ENCODE assay signal across 11 cellular contexts in the genomic region with DNA sequence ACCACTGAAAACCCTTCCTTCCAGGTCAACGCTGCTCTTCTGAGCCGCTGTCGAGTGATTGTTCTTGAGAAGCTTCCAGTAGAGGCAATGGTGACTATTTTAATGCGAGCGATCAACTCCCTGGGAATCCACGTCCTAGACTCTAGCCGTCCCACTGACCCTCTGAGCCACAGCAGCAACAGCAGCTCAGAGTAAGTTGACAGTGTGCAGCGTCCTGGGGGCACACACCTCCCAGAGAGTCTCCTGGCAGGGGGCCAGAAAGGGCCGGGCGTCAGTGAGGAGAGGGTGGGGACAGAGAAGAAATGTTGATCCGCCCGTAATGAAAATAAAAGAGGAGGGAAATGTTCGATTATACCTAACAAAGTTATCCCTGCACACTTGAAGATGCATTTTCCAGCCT. TPM values are rescaled to one million over a fixed set of nuclear protein-coding genes. Genes with fewer than 3 reads are reported as not detected.
A peak's percentile ranks its signal among the peaks of the same experiment; 100 is the strongest.
DNase-seq lines count a peak whose midpoint lies in the region; ATAC-seq and TF ChIP-seq lines count a peak whose summit lies in the region.
"Had no signal": no experiment of that assay in that cellular context is flagged by ENCODE, and none has a peak within 500 bp of the region (broad histone marks: within the 10 kb centered on the region; RNA-seq: fewer than 3 reads in every experiment).

No MANE protein-coding gene starts in this region.

- H2AK9ac ChIP-seq in IMR-90 (replicated peaks; ENCODE audit: low read depth, low read length, poor library complexity): no peak overlapping the region

- CTCF ChIA-PET in IMR-90 (lab: Yijun Ruan, JAX): interaction anchor here (0.6 kb wide), 1 partner anchor 202 kb away, joined by 3 read pairs; no protein-coding TSS in a partner anchor

- TF ChIP-seq RAD21 in IMR-90 (IDR thresholded peaks at IDR 0.05; ENCODE audit: low read length): no peak

- no peak overlapping the region for H2BK120ac ChIP-seq in IMR-90 (ENCODE audit: low read depth, low read length)

- H3K9me1 ChIP-seq in IMR-90 (ENCODE audit: insufficient read depth, low read length): peaks cover 34% of the 10 kb centered on the region

- no peak overlapping the region for H3K27ac ChIP-seq in BLaER1 treated with 17β-estradiol and CSF1 and Interleukin-3, amounts not matched to agents 10 nM and 100 nM
- 0 out of 2 replicates have a peak overlapping the region, but pooled peaks have one; percentile 16 for H3K27ac ChIP-seq in IMR-90 (ENCODE audit: insufficient read depth, low read length)
- peak overlapping the region in 26 of 59 donors; percentile 1 to 66 (median 26) for H3K27ac ChIP-seq in dorsolateral prefrontal cortex
- no peak overlapping the region for H3K27ac ChIP-seq in foreskin keratinocyte
- H3K27ac ChIP-seq: skin epidermis, VCaP had no signal

- peaks cover 75 to 95% (median 89%) of the 10 kb centered on the region in 11 experiments for H4K20me1 ChIP-seq in BLaER1 treated with 17β-estradiol and CSF1 and Interleukin-3, amounts not matched to agents 10 nM and 100 nM
- peaks cover 72% of the 10 kb centered on the region for H4K20me1 ChIP-seq in IMR-90 (ENCODE audit: insufficient read depth, low read length)

- intact Hi-C loops in IMR-90 (cut with micrococcal nuclease): no loop called here
- intact Hi-C loops in dorsolateral prefrontal cortex (cut with DNase I): no loop called here

- H3K79me1 ChIP-seq in IMR-90 (ENCODE audit: low read depth in 1 of 2, low read length in 2 of 2): peaks cover 27 to 71% of the 10 kb centered on the region in 2 experiments

- H3K4ac ChIP-seq in IMR-90 (ENCODE audit: low read depth, low read length): no peak overlapping the region

- H3K36me3 ChIP-seq in BLaER1 treated with 17β-estradiol and CSF1 and Interleukin-3, amounts not matched to agents 10 nM and 100 nM: peaks cover 53 to 75% (median 58%) of the 10 kb centered on the region in 11 experiments
- peaks cover 21% of the 10 kb centered on the region for H3K36me3 ChIP-seq in IMR-90 (ENCODE audit: control insufficient read depth, insufficient read depth, low read length)

- H3K9me3 ChIP-seq in BLaER1 treated with 17β-estradiol and CSF1 and Interleukin-3, amounts not matched to agents 10 nM and 100 nM (replicated peaks in 1 of 11): no peaks in the 10 kb centered on the region
- H3K9me3 ChIP-seq in IMR-90 (ENCODE audit: control insufficient read depth, insufficient read depth, low read length): no peaks in the 10 kb centered on the region

- TF ChIP-seq CTCF in IMR-90 (conservative IDR thresholded peaks at IDR 0.05; ENCODE audit: low read depth, low read length) (no peak), dorsolateral prefrontal cortex (IDR thresholded peaks at IDR 0.05 in 54 of 56, conservative IDR thresholded peaks at IDR 0.05 in 2 of 56; ENCODE audit: low read depth in 1 of 56, partially characterized antibody in 56 of 56) (no peak), mesothelial cell of epicardium (IDR thresholded peaks at IDR 0.05; ENCODE audit: unreplicated experiment) (no peak), foreskin keratinocyte (conservative IDR thresholded peaks at IDR 0.05) (no peak)

- H4K8ac ChIP-seq in IMR-90 (ENCODE audit: low read depth in 2 of 2, low read length in 2 of 2): no peak overlapping the region

- dilution Hi-C loops in IMR-90 (cut with HindIII; ENCODE audit: low sequenced_read_pairs, unreplicated experiment): no loop called here

- peaks cover 24 to 40% (median 32%) of the 10 kb centered on the region in 10 experiments for H3K4me1 ChIP-seq in BLaER1 treated with 17β-estradiol and CSF1 and Interleukin-3, amounts not matched to agents 10 nM and 100 nM
- peaks cover 18% of the 10 kb centered on the region for H3K4me1 ChIP-seq in IMR-90 (ENCODE audit: control insufficient read depth, insufficient read depth, low read length)
- H3K4me1 ChIP-seq in foreskin keratinocyte: peaks cover 23% of the 10 kb centered on the region

- H3K27me3 ChIP-seq in BLaER1 treated with 17β-estradiol and CSF1 and Interleukin-3, amounts not matched to agents 10 nM and 100 nM: no peaks in the 10 kb centered on the region
- no peaks in the 10 kb centered on the region for H3K27me3 ChIP-seq in IMR-90 (ENCODE audit: control insufficient read depth, insufficient read depth, low read length)
- no peaks in the 10 kb centered on the region for H3K27me3 ChIP-seq in dorsolateral prefrontal cortex
- H3K27me3 ChIP-seq in foreskin keratinocyte: no peaks in the 10 kb centered on the region

- no peaks in the 10 kb centered on the region for H3K9me3 Mint-ChIP-seq in mesothelial cell of epicardium

- peaks cover 7% of the 10 kb centered on the region for H3K36me3 Mint-ChIP-seq in mesothelial cell of epicardium

- no peak overlapping the region for H2AK5ac ChIP-seq in IMR-90 (ENCODE audit: low read depth, low read length)

- H2BK5ac ChIP-seq in IMR-90 (ENCODE audit: low read depth, low read length, poor library complexity, severe bottlenecking): no peak overlapping the region

- no peaks in the 10 kb centered on the region for H3K27me3 Mint-ChIP-seq in mesothelial cell of epicardium (ENCODE audit: low read depth)

- in situ Hi-C loops in IMR-90 (cut with MboI; ENCODE audit: low sequenced_read_pairs): no loop called here

- H2AFZ ChIP-seq in IMR-90 (replicated peaks; ENCODE audit: low read length, poor library complexity): no peak overlapping the region

- peak overlapping the region; percentile 85 for H3K23ac ChIP-seq in IMR-90 (ENCODE audit: low read depth, low read length)

- 20% methylated on average over 1 of the region's 13 CpGs; no CpG with 5 or more reads in 1 of the 2 experiments for WGBS in IMR-90 (ENCODE audit: extremely low coverage in 2 of 2, insufficient read length in 1 of 2), 2 experiments

- ATAC-seq in IMR-90 (ENCODE audit: low read depth) (no peak), HG02884 (IDR thresholded peaks at IDR 0.05; ENCODE audit: unreplicated experiment) (no peak), foreskin keratinocyte (no peak), HG02885 (IDR thresholded peaks at IDR 0.05; ENCODE audit: poor library complexity, unreplicated experiment) (no peak)

- H3K18ac ChIP-seq in IMR-90 (ENCODE audit: low read depth, low read length): no peak overlapping the region

- H3K9ac ChIP-seq in BLaER1 treated with 17β-estradiol and CSF1 and Interleukin-3, amounts not matched to agents 10 nM and 100 nM: no peak overlapping the region
- no peak overlapping the region for H3K9ac ChIP-seq in IMR-90 (ENCODE audit: low read depth, low read length)

- H2BK20ac ChIP-seq in IMR-90 (ENCODE audit: low read depth, low read length): no peak overlapping the region

- H4K91ac ChIP-seq in IMR-90 (ENCODE audit: insufficient read depth, low read depth, low read length): no peak overlapping the region

- peak overlapping the region; percentile 18 for H4K5ac ChIP-seq in IMR-90 (ENCODE audit: low read depth, low read length)

- H3K14ac ChIP-seq in IMR-90 (replicated peaks; ENCODE audit: low read depth, low read length): no peak overlapping the region

- no TSS peak for BruUV-seq in IMR-90 (replicated peaks; lab: Mats Ljungman, UMichigan)

- POLR2A ChIA-PET in IMR-90 (lab: Charles Lee; ENCODE audit: unreplicated experiment): no interaction called here

- peaks cover 35% of the 10 kb centered on the region for H3K4me1 Mint-ChIP-seq in mesothelial cell of epicardium

- peak overlapping the region; percentile 27 for H3K27ac Mint-ChIP-seq in mesothelial cell of epicardium

- no peak for TF ChIP-seq POLR2A in IMR-90 (IDR thresholded peaks at IDR 0.05; ENCODE audit: low read depth, low read length)

- peak overlapping the region; percentile 7 to 97 (median 27); a peak in 16 of 22 replicates for H3K4me2 ChIP-seq in BLaER1 treated with 17β-estradiol and CSF1 and Interleukin-3, amounts not matched to agents 10 nM and 100 nM
- H3K4me2 ChIP-seq in IMR-90 (ENCODE audit: low read depth, low read length): peak overlapping the region; percentile 87

- H3K4me3 Mint-ChIP-seq in mesothelial cell of epicardium: no peak overlapping the region

- H3K4me3 ChIP-seq in BLaER1 treated with 17β-estradiol and CSF1 and Interleukin-3, amounts not matched to agents 10 nM and 100 nM: no peak overlapping the region
- no peak overlapping the region for H3K4me3 ChIP-seq in IMR-90 (ENCODE audit: insufficient read depth, low read depth, low read length)
- peak overlapping the region in 44 of 59 donors; percentile 3 to 97 (median 58) for H3K4me3 ChIP-seq in dorsolateral prefrontal cortex

- H3K56ac ChIP-seq in IMR-90 (ENCODE audit: extremely low read depth, insufficient read depth, low read length): no peak overlapping the region

- no peak overlapping the region for H2BK15ac ChIP-seq in IMR-90 (ENCODE audit: low read depth, low read length)

- DNase-seq in IMR-90 (no peak), dorsolateral prefrontal cortex (no peak), mesothelial cell of epicardium (ENCODE audit: low spot score in 2 of 2, unreplicated experiment in 2 of 2) (no peak), occipital lobe (lab: John Stamatoyannopoulos, UW) (no peak), foreskin keratinocyte (no peak)
- DNase-seq: NCI-H146 had no signal

TF ChIP-seq in IMR-90, 13 proteins besides CTCF, POLR2A, EP300 and RAD21 (continues in another document):
- TF ChIP-seq MXI1 (IDR thresholded peaks at IDR 0.05; ENCODE audit: borderline replicate concordance, low read depth, low read length) (no peak), SMC3 (IDR thresholded peaks at IDR 0.05; ENCODE audit: low read depth, low read length) (no peak), MAZ (IDR thresholded peaks at IDR 0.05; ENCODE audit: borderline replicate concordance, low read depth, low read length) (no peak)

RNA-seq across cellular contexts. Expression of gene WRNIP1, which starts 5.0 kb away (rescaled TPM):
- total RNA-seq in IMR-90 (2012; rRNA removed) (37.2 and 47.1 TPM in 2 replicates), dorsolateral prefrontal cortex (10 to 100 TPM; 32.1 to 60.1 (median 47.7) TPM), mesothelial cell of epicardium (36.4 to 41.3 TPM (median 40.8 TPM) in 3 replicates), occipital lobe (48.7 TPM), foreskin keratinocyte (56.7 and 63.0 TPM in 2 replicates)
- polyA plus RNA-seq in IMR-90 (2012; rRNA removed) (42.6 and 43.7 TPM in 2 replicates), foreskin keratinocyte (48.0 and 54.4 TPM in 2 replicates)
- 45.5 and 55.1 TPM in 2 replicates for polyA plus RNA-seq in IMR-90 (2012; cell fraction: cytosol; rRNA removed)
- polyA plus RNA-seq in IMR-90 (2012; cell fraction: nucleus; rRNA removed; ENCODE audit: low replicate concordance): 42.3 and 49.2 TPM in 2 replicates

RNA-seq across cellular contexts. Expression of gene MYLK4, which starts 19.4 kb away (rescaled TPM):
- total RNA-seq in IMR-90 (2012; rRNA removed) (under 0.01 TPM in 2 replicates), dorsolateral prefrontal cortex (1 to 10 TPM in 119 of 120 experiments, under 1 TPM in 1; 0.46 to 3.4 (median 2.0) TPM), mesothelial cell of epicardium (0.86 to 0.97 TPM (median 0.89 TPM) in 3 replicates), occipital lobe (0.47 TPM), foreskin keratinocyte (0.24 and 0.28 TPM in 2 replicates)
- polyA plus RNA-seq in IMR-90 (2012; rRNA removed) (0.07 TPM in 2 replicates), foreskin keratinocyte (0.08 and 0.09 TPM in 2 replicates)
- 0.02 and 0.03 TPM in 2 replicates for polyA plus RNA-seq in IMR-90 (2012; cell fraction: cytosol; rRNA removed)
- 0.05 and 0.42 TPM in 2 replicates for polyA plus RNA-seq in IMR-90 (2012; cell fraction: nucleus; rRNA removed; ENCODE audit: low replicate concordance)

Comparison
In these comparisons a context has a peak if more than half of its experiments do, and no peak if none do; other contexts are left out.
1. H3K4me3 ChIP-seq: peak in dorsolateral prefrontal cortex (44 of 59); none in BLaER1 treated with 17β-estradiol and CSF1 and Interleukin-3, amounts not matched to agents 10 nM and 100 nM (0 of 10) and IMR-90 (single experiment).